ENCODE assay signal across 8 cellular contexts in the genomic region with DNA sequence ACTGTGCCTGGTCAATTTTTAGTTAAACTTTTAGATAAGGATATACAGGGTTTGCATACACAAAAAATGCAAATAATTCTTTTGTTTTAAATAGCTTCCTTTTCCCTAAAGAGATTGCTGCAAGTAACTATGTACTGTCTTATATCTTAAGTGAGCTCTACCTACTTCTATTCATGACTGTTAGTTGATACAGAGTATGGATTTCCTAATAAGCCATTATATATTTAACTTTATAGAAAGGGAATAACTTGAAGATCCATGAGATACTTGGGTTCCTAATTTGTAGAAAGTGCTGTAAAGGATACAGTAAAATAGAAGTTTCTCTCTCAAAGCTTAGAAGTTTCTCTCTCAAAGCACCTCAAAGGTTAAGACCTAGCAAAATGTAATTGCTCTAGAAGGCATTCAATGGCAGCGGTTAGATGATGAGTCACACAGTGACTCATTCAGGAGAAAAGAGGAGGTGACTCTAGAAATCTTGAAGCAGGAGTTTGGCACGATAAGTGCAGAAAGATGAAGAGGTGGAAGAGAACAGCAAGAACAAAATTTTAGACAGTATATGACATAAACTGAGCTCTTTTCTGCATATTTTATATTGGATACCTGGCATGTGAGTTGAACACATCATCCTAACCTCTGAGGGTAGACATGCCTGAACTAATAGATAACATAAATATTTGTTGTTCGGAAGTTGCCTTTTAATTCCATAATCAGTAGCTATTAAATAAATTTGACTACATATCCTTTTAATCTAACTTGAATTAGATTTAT. TPM values are rescaled to one million over a fixed set of nuclear protein-coding genes. Genes with fewer than 3 reads are reported as not detected.
A peak's percentile ranks its signal among the peaks of the same experiment; 100 is the strongest.
DNase-seq lines count a peak whose midpoint lies in the region; ATAC-seq and TF ChIP-seq lines count a peak whose summit lies in the region.

No MANE protein-coding gene starts in this region.

- H3K4me1 Mint-ChIP-seq in activated T-cell treated with anti-CD3 and anti-CD28 coated beads, Interleukin-2, amount 50 U/mL, for 72 hours (ENCODE audit: low read depth): peaks cover 43% of the 10 kb centered on the region
- H3K4me1 Mint-ChIP-seq in neural progenitor cell: peaks cover 2% of the 10 kb centered on the region

- no peaks in the 10 kb centered on the region for H3K27me3 ChIP-seq in neural progenitor cell

- H4K20me1 ChIP-seq in neural progenitor cell (ENCODE audit: low read depth): peaks cover 5% of the 10 kb centered on the region

- no peaks in the 10 kb centered on the region for H3K9me3 Mint-ChIP-seq in activated T-cell treated with anti-CD3 and anti-CD28 coated beads, Interleukin-2, amount 50 U/mL, for 72 hours
- no peaks in the 10 kb centered on the region for H3K9me3 Mint-ChIP-seq in neural progenitor cell

- peak overlapping the region; percentile 44 for H3K27ac Mint-ChIP-seq in activated T-cell treated with anti-CD3 and anti-CD28 coated beads, Interleukin-2, amount 50 U/mL, for 72 hours
- H3K27ac Mint-ChIP-seq in neural progenitor cell: no peak overlapping the region

- H3K79me2 ChIP-seq in neural progenitor cell (ENCODE audit: low read depth): peaks cover 31% of the 10 kb centered on the region

- peaks cover 4% of the 10 kb centered on the region for H3K4me1 ChIP-seq in neural progenitor cell

- no peak overlapping the region for H3K4me3 ChIP-seq in neural progenitor cell

- TF ChIP-seq EP300 in Ishikawa (IDR thresholded peaks at IDR 0.05; ENCODE audit: borderline replicate concordance): no peak

- no peak for TF ChIP-seq CTCF in neural progenitor cell (IDR thresholded peaks at IDR 0.05)

- no peak overlapping the region for H3K4me2 ChIP-seq in neural progenitor cell

- H3K27ac ChIP-seq in neural progenitor cell: no peak overlapping the region

- intact Hi-C loops in left colon (cut with DNase I, micrococcal nuclease): no loop called here

- ATAC-seq in GM21367 (IDR thresholded peaks at IDR 0.05; ENCODE audit: unreplicated experiment): peak; percentile 41
- peak; percentile 98 to 99 for ATAC-seq in activated T-cell treated with anti-CD3 and anti-CD28 coated beads, Interleukin-2, amount 50 U/mL, for 72 hours (replicated peaks in 1 of 2)
- peak; percentile 85 for ATAC-seq in left colon

- peaks cover 7 to 38% of the 10 kb centered on the region in 2 donors for H3K36me3 Mint-ChIP-seq in activated T-cell treated with anti-CD3 and anti-CD28 coated beads, Interleukin-2, amount 50 U/mL, for 72 hours (ENCODE audit: insufficient read depth in 2 of 2)
- H3K36me3 Mint-ChIP-seq in neural progenitor cell: peaks cover 19% of the 10 kb centered on the region

- TF ChIP-seq RAD21 in Ishikawa (IDR thresholded peaks at IDR 0.05; ENCODE audit: low read depth): no peak

- no peaks in the 10 kb centered on the region for H3K9me3 ChIP-seq in neural progenitor cell (ENCODE audit: low read depth)

- peak overlapping the region; percentile 19 to 46 for H3K4me3 Mint-ChIP-seq in activated T-cell treated with anti-CD3 and anti-CD28 coated beads, Interleukin-2, amount 50 U/mL, for 72 hours
- H3K4me3 Mint-ChIP-seq in neural progenitor cell: no peak overlapping the region

- DNase-seq in COLO829 (ENCODE audit: low spot score): peak; percentile 41
- DNase-seq in activated T-cell treated with anti-CD3 and anti-CD28 coated beads, Interleukin-2, amount 50 U/mL, for 72 hours: peak; percentile 54 to 55
- DNase-seq in left colon: no peak
- DNase-seq in SKM-1 treated with dmso at 0.1 percent for 144 hours (lab: John Stamatoyannopoulos, UW; ENCODE audit: unreplicated experiment): no peak
- DNase-seq in NCI-H187 (lab: John Stamatoyannopoulos, UW): no peak
- DNase-seq in neural progenitor cell (ENCODE audit: low spot score): no peak

- H3K27me3 Mint-ChIP-seq in activated T-cell treated with anti-CD3 and anti-CD28 coated beads, Interleukin-2, amount 50 U/mL, for 72 hours (ENCODE audit: low read depth): no peaks in the 10 kb centered on the region
- peaks cover 4% of the 10 kb centered on the region for H3K27me3 Mint-ChIP-seq in neural progenitor cell (ENCODE audit: insufficient read depth, low read depth)

- H2AFZ ChIP-seq in neural progenitor cell (replicated peaks): no peak overlapping the region

- H3K9ac ChIP-seq in neural progenitor cell: no peak overlapping the region

- peaks cover 46% of the 10 kb centered on the region for H3K36me3 ChIP-seq in neural progenitor cell

- H3F3A ChIP-seq in neural progenitor cell (ENCODE audit: low read depth): peaks cover 57% of the 10 kb centered on the region

TF ChIP-seq in Ishikawa, 13 proteins besides CTCF, POLR2A, EP300 and RAD21:
- TF ChIP-seq ZBTB7A (IDR thresholded peaks at IDR 0.05; ENCODE audit: low read depth) (no peak), CREB1 (IDR thresholded peaks at IDR 0.05; ENCODE audit: low read depth) (no peak), YY1 (IDR thresholded peaks at IDR 0.05; ENCODE audit: low read depth) (0 out of 2 replicates have a peak, but pooled peaks have one; percentile 20), TEAD4 (IDR thresholded peaks at IDR 0.05) (0 out of 2 replicates have a peak, but pooled peaks have one; percentile 14), TCF12 (IDR thresholded peaks at IDR 0.05; ENCODE audit: low read depth) (0 out of 2 replicates have a peak, but pooled peaks have one; percentile 15), USF1 (IDR thresholded peaks at IDR 0.05) (no peak), NFIC (IDR thresholded peaks at IDR 0.05) (peak; percentile 53)

RNA-seq across cellular contexts. Expression of gene DNAJC21, which starts 5.5 kb away (rescaled TPM):
- 10 to 100 TPM; 64.0 to 77.3 TPM for total RNA-seq in activated T-cell treated with anti-CD3 and anti-CD28 coated beads, Interleukin-2, amount 50 U/mL, for 72 hours
- total RNA-seq in left colon (10 to 100 TPM; 37.9 to 40.0 TPM), neural progenitor cell (ENCODE audit: low replicate concordance) (33.9 and 52.8 TPM in 2 replicates)

RNA-seq across cellular contexts. Expression of gene BRIX1, which starts 8.4 kb away (rescaled TPM):
- 10 to 100 TPM; 34.7 to 35.7 TPM for total RNA-seq in activated T-cell treated with anti-CD3 and anti-CD28 coated beads, Interleukin-2, amount 50 U/mL, for 72 hours
- total RNA-seq in left colon (10 to 100 TPM; 11.2 to 13.8 TPM), neural progenitor cell (ENCODE audit: low replicate concordance) (53.3 and 61.2 TPM in 2 replicates)

RNA-seq across cellular contexts. Expression of gene RAD1, which starts 8.6 kb away (rescaled TPM):
- total RNA-seq in activated T-cell treated with anti-CD3 and anti-CD28 coated beads, Interleukin-2, amount 50 U/mL, for 72 hours: 10 to 100 TPM; 36.8 to 43.8 TPM
- total RNA-seq in left colon: 10 to 100 TPM; 12.3 to 12.8 TPM
- 39.0 and 40.6 TPM in 2 replicates for total RNA-seq in neural progenitor cell (ENCODE audit: low replicate concordance)

Comparison
In these comparisons a context has a peak if more than half of its experiments do, and no peak if none do; other contexts are left out.
1. DNase-seq: peak in COLO829 (single experiment) and activated T-cell treated with anti-CD3 and anti-CD28 coated beads, Interleukin-2, amount 50 U/mL, for 72 hours (2 of 2); none in left colon (0 of 2), SKM-1 treated with dmso at 0.1 percent for 144 hours (single experiment), NCI-H187 (0 of 2) and neural progenitor cell (single experiment).
2. ATAC-seq: peak in every context shown above with its lines; median percentile 98 in activated T-cell treated with anti-CD3 and anti-CD28 coated beads, Interleukin-2, amount 50 U/mL, for 72 hours; 85 in left colon; 41 in GM21367.